In genomic region chr7:106425017-106425719, GRCh38 we compare ENCODE assay signal across 8 cellular contexts.
A peak's percentile ranks its signal among the peaks of the same experiment; 100 is the strongest.
DNase-seq lines count a peak whose midpoint lies in the region; ATAC-seq and TF ChIP-seq lines count a peak whose summit lies in the region.

No MANE protein-coding gene starts in this region.

- peak; percentile 87 for ATAC-seq in GM19452 (IDR thresholded peaks at IDR 0.05; ENCODE audit: unreplicated experiment)
- ATAC-seq in HG03520 (IDR thresholded peaks at IDR 0.05; ENCODE audit: unreplicated experiment): peak; percentile 85
- peak; percentile 79 to 84 for ATAC-seq in lower lobe of right lung

- H3K27me3 ChIP-seq in brain microvascular endothelial cell (replicated peaks) (no peaks in the 10 kb centered on the region), lower lobe of right lung (ENCODE audit: low read depth) (no peaks in the 10 kb centered on the region)

- in situ Hi-C loops in brain microvascular endothelial cell (cut with HindIII; ENCODE audit: low pct_ligation_motif_present, low sequenced_read_pairs): no loop called here

- H3K4me3 ChIP-seq in brain microvascular endothelial cell (ENCODE audit: low read depth, low read length) (no peak overlapping the region), lower lobe of right lung (no peak overlapping the region)

- no peaks in the 10 kb centered on the region for H3K9me3 ChIP-seq in lower lobe of right lung

- H3K27ac ChIP-seq in brain microvascular endothelial cell (peak overlapping the region; percentile 69), lower lobe of right lung (peak overlapping the region; percentile 84)

- TF ChIP-seq CTCF in brain microvascular endothelial cell (IDR thresholded peaks at IDR 0.05; ENCODE audit: low read depth, low read length, missing control alignments) (no peak), lower lobe of right lung (IDR thresholded peaks at IDR 0.05) (no peak)

- H3K4me1 ChIP-seq in lower lobe of right lung: peaks cover 54% of the 10 kb centered on the region

- DNase-seq in COLO668 (lab: John Stamatoyannopoulos, UW; ENCODE audit: unreplicated experiment): peak; percentile 28
- DNase-seq in SW 1271 (lab: John Stamatoyannopoulos, UW): peak; percentile 10 to 46
- peak; percentile 95 for DNase-seq in brain microvascular endothelial cell
- DNase-seq in lower lobe of right lung: peak; percentile 69
- peak; percentile 68 to 72 for DNase-seq in stimulated activated CD8-positive, alpha-beta memory T cell treated with anti-CD3 and anti-CD28 coated beads, Interleukin-15, amount 100 ng/mL, for 48 hours (ENCODE audit: low read depth in 2 of 2)
- DNase-seq in iPS-NIHi7 (ENCODE audit: extremely low spot score): no peak

- H3K36me3 ChIP-seq in brain microvascular endothelial cell (replicated peaks): no peaks in the 10 kb centered on the region
- no peaks in the 10 kb centered on the region for H3K36me3 ChIP-seq in lower lobe of right lung

- intact Hi-C loops in lower lobe of right lung (cut with DNase I): no loop called here
